Comparison of ENCODE assay signal across 1 cellular context in the genomic region with DNA sequence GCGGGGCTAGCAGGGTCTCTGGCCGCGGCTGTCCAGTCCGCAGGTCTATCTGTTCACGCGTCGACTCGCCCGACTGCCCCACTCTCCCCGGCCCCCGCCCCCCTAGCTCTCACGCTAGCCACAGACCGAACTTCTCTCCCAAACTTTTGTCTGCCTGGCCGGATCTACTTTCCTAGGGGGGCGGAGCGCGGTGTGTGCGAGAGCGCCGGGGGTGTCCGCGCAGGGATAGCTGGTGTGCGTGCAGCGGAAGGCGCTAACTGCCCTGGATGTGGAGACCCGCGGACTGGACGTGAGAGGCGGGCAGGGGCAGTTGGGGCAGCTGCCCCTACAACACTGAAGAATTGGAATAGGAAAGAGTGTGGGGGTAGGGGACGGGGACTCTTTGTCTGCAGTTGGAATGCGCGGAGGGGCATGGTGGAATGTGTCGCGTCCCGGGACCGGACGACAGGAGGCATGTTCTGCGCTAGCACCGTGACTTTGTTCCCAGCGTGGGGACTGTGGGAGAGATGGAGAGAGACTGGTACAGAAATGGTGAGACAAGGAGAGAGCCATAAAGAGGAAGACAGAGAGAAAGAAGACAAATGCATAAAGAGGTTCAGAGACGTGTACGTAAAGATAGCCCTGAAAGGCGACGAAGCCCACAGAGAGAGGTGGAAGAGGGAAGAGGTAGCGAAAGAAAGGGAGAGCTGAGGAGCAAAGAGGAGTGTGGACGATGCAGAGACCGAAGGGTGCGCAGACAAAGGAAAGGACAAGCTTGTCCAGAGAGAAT.
TF ChIP-seq lines count a peak whose summit lies in the region.

A gene (minus strand): TSS at position 75 of the 769 bp plus-strand sequence. CDS start 285 bp downstream, outside the sequence.

TF ChIP-seq in HepG2, 621 proteins besides CTCF, POLR2A, EP300 and RAD21 (continued from another document and continues in another):
- no peak; the same call in 1 of the 2 replicates for TF ChIP-seq ATRX (CRISPR knock-in tag; IDR thresholded peaks at IDR 0.05; ENCODE audit: borderline replicate concordance)
- TF ChIP-seq MYNN (CRISPR knock-in tag; IDR thresholded peaks at IDR 0.05; ENCODE audit: low read depth), result peak; percentile 70
- TF ChIP-seq PHF8 (CRISPR knock-in tag; IDR thresholded peaks at IDR 0.05), result peak; percentile 89
- TF ChIP-seq, protein P1, sequence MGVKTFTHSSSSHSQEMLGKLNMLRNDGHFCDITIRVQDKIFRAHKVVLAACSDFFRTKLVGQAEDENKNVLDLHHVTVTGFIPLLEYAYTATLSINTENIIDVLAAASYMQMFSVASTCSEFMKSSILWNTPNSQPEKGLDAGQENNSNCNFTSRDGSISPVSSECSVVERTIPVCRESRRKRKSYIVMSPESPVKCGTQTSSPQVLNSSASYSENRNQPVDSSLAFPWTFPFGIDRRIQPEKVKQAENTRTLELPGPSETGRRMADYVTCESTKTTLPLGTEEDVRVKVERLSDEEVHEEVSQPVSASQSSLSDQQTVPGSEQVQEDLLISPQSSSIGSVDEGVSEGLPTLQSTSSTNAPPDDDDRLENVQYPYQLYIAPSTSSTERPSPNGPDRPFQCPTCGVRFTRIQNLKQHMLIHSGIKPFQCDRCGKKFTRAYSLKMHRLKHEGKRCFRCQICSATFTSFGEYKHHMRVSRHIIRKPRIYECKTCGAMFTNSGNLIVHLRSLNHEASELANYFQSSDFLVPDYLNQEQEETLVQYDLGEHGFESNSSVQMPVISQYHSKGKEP (CRISPR knock-in tag; IDR thresholded peaks at IDR 0.05), result no peak; the same call in 1 of the 2 replicates
- no peak for TF ChIP-seq TEAD2 (CRISPR knock-in tag; IDR thresholded peaks at IDR 0.05)
- no peak for TF ChIP-seq RFX1 (IDR thresholded peaks at IDR 0.05)
- TF ChIP-seq, protein P2, sequence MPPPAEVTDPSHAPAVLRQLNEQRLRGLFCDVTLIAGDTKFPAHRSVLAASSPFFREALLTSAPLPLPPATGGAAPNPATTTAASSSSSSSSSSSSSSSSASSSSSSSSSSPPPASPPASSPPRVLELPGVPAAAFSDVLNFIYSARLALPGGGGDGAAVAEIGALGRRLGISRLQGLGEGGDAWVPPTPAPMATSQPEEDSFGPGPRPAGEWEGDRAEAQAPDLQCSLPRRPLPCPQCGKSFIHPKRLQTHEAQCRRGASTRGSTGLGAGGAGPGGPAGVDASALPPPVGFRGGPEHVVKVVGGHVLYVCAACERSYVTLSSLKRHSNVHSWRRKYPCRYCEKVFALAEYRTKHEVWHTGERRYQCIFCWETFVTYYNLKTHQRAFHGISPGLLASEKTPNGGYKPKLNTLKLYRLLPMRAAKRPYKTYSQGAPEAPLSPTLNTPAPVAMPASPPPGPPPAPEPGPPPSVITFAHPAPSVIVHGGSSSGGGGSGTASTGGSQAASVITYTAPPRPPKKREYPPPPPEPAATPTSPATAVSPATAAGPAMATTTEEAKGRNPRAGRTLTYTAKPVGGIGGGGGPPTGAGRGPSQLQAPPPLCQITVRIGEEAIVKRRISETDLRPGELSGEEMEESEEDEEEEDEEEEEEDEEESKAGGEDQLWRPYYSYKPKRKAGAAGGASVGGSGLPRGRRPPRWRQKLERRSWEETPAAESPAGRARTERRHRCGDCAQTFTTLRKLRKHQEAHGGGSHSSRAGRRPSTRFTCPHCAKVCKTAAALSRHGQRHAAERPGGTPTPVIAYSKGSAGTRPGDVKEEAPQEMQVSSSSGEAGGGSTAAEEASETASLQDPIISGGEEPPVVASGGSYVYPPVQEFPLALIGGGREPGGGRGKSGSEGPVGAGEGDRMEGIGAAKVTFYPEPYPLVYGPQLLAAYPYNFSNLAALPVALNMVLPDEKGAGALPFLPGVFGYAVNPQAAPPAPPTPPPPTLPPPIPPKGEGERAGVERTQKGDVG (CRISPR knock-in tag; IDR thresholded peaks at IDR 0.05; ENCODE audit: borderline replicate concordance), result peak; percentile 99
- no peak for TF ChIP-seq ZNF790 (CRISPR knock-in tag; IDR thresholded peaks at IDR 0.05; ENCODE audit: borderline replicate concordance)
- TF ChIP-seq, protein P3, sequence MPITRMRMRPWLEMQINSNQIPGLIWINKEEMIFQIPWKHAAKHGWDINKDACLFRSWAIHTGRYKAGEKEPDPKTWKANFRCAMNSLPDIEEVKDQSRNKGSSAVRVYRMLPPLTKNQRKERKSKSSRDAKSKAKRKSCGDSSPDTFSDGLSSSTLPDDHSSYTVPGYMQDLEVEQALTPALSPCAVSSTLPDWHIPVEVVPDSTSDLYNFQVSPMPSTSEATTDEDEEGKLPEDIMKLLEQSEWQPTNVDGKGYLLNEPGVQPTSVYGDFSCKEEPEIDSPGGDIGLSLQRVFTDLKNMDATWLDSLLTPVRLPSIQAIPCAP (CRISPR knock-in tag; IDR thresholded peaks at IDR 0.05; ENCODE audit: low read depth), result no peak
- TF ChIP-seq, protein P4, sequence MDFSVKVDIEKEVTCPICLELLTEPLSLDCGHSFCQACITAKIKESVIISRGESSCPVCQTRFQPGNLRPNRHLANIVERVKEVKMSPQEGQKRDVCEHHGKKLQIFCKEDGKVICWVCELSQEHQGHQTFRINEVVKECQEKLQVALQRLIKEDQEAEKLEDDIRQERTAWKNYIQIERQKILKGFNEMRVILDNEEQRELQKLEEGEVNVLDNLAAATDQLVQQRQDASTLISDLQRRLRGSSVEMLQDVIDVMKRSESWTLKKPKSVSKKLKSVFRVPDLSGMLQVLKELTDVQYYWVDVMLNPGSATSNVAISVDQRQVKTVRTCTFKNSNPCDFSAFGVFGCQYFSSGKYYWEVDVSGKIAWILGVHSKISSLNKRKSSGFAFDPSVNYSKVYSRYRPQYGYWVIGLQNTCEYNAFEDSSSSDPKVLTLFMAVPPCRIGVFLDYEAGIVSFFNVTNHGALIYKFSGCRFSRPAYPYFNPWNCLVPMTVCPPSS (IDR thresholded peaks at IDR 0.05), result no peak
- no peak for TF ChIP-seq ZNF564 (CRISPR knock-in tag; IDR thresholded peaks at IDR 0.05)
- peak; percentile 75 for TF ChIP-seq ELF1 (CRISPR knock-in tag; IDR thresholded peaks at IDR 0.05)
- no peak for TF ChIP-seq ZNF703 (CRISPR knock-in tag; IDR thresholded peaks at IDR 0.05; ENCODE audit: borderline replicate concordance)
- TF ChIP-seq TBX2 (CRISPR knock-in tag; IDR thresholded peaks at IDR 0.05; ENCODE audit: borderline replicate concordance), result peak; percentile 97
- no peak for TF ChIP-seq TOPORS (CRISPR knock-in tag; IDR thresholded peaks at IDR 0.05)
- TF ChIP-seq ZBTB8A (CRISPR knock-in tag; IDR thresholded peaks at IDR 0.05; ENCODE audit: borderline replicate concordance, low read depth), result peak; percentile 93; the same call in 1 of the 2 replicates
- peak; percentile 68 for TF ChIP-seq EED (CRISPR knock-in tag; IDR thresholded peaks at IDR 0.05)
- TF ChIP-seq, protein P5, sequence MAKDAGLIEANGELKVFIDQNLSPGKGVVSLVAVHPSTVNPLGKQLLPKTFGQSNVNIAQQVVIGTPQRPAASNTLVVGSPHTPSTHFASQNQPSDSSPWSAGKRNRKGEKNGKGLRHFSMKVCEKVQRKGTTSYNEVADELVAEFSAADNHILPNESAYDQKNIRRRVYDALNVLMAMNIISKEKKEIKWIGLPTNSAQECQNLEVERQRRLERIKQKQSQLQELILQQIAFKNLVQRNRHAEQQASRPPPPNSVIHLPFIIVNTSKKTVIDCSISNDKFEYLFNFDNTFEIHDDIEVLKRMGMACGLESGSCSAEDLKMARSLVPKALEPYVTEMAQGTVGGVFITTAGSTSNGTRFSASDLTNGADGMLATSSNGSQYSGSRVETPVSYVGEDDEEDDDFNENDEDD (CRISPR knock-in tag; IDR thresholded peaks at IDR 0.05; ENCODE audit: borderline replicate concordance), result peak; percentile 91
- TF ChIP-seq ZNF44 (CRISPR knock-in tag; IDR thresholded peaks at IDR 0.05), result peak; percentile 88; the same call in 1 of the 2 replicates
- no peak for TF ChIP-seq ZMAT3 (CRISPR knock-in tag; conservative IDR thresholded peaks at IDR 0.05)
- peak; percentile 87 for TF ChIP-seq CREB1 (IDR thresholded peaks at IDR 0.05)
- TF ChIP-seq CREB1 (CRISPR knock-in tag; IDR thresholded peaks at IDR 0.05), result no peak
- 0 out of 2 replicates have a peak, but pooled peaks have one; percentile 37 for TF ChIP-seq HCFC1 (IDR thresholded peaks at IDR 0.05; ENCODE audit: low read depth, low read length)
- peak; percentile 30; the same call in 1 of the 2 replicates for TF ChIP-seq NFE2L1 (CRISPR knock-in tag; IDR thresholded peaks at IDR 0.05; ENCODE audit: borderline replicate concordance)
- TF ChIP-seq HNRNPLL (IDR thresholded peaks at IDR 0.05; ENCODE audit: low read depth, low read length, poor library complexity, severe bottlenecking), result peak; percentile 96
- TF ChIP-seq ZBTB7A (CRISPR knock-in tag; IDR thresholded peaks at IDR 0.05), result no peak
- TF ChIP-seq TCF12 (IDR thresholded peaks at IDR 0.05), result no peak
- TF ChIP-seq TCF12 (CRISPR knock-in tag; IDR thresholded peaks at IDR 0.05), result no peak
- TF ChIP-seq ZBTB7B (CRISPR knock-in tag; IDR thresholded peaks at IDR 0.05), result peak; percentile 99
- TF ChIP-seq ATF7-NPFF (CRISPR knock-in tag; IDR thresholded peaks at IDR 0.05; ENCODE audit: low read depth), result peak; percentile 91
- no peak for TF ChIP-seq SRSF9 (IDR thresholded peaks at IDR 0.05; ENCODE audit: borderline replicate concordance, insufficient read depth, low read depth, low read length, poor library complexity, severe bottlenecking)
- TF ChIP-seq PPARG (CRISPR knock-in tag; conservative IDR thresholded peaks at IDR 0.05), result 0 out of 2 replicates have a peak, but pooled peaks have one; percentile 57
- no peak; the same call in 1 of the 2 replicates for TF ChIP-seq SMC3 (IDR thresholded peaks at IDR 0.05; ENCODE audit: low read length)
- TF ChIP-seq SALL1 (CRISPR knock-in tag; IDR thresholded peaks at IDR 0.05), result no peak
- TF ChIP-seq KMT2B (CRISPR knock-in tag; IDR thresholded peaks at IDR 0.05), result peak; percentile 92
- peak; percentile 90 for TF ChIP-seq ZNF768 (CRISPR knock-in tag; IDR thresholded peaks at IDR 0.05)
- TF ChIP-seq HDAC1 (CRISPR knock-in tag; IDR thresholded peaks at IDR 0.05), result no peak
- TF ChIP-seq ZNF10 (CRISPR knock-in tag; IDR thresholded peaks at IDR 0.05; ENCODE audit: borderline replicate concordance, low read depth), result 0 out of 2 replicates have a peak, but pooled peaks have one; percentile 78
- TF ChIP-seq ZSCAN29 (CRISPR knock-in tag; conservative IDR thresholded peaks at IDR 0.05), result peak; percentile 80; the same call in 1 of the 2 replicates
- peak; percentile 89 for TF ChIP-seq ARHGAP35 (CRISPR knock-in tag; IDR thresholded peaks at IDR 0.05; ENCODE audit: borderline replicate concordance)
- no peak for TF ChIP-seq ZNF329 (CRISPR knock-in tag; IDR thresholded peaks at IDR 0.05; ENCODE audit: low read depth)
- TF ChIP-seq FOXO1 (CRISPR knock-in tag; IDR thresholded peaks at IDR 0.05), result peak; percentile 84
- TF ChIP-seq ARNT2 (CRISPR knock-in tag; IDR thresholded peaks at IDR 0.05; ENCODE audit: low read depth), result peak; percentile 95
- TF ChIP-seq, protein P6, sequence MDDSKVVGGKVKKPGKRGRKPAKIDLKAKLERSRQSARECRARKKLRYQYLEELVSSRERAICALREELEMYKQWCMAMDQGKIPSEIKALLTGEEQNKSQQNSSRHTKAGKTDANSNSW (CRISPR knock-in tag; IDR thresholded peaks at IDR 0.05; ENCODE audit: borderline replicate concordance), result peak; percentile 88; the same call in 1 of the 2 replicates
- TF ChIP-seq, protein P7, sequence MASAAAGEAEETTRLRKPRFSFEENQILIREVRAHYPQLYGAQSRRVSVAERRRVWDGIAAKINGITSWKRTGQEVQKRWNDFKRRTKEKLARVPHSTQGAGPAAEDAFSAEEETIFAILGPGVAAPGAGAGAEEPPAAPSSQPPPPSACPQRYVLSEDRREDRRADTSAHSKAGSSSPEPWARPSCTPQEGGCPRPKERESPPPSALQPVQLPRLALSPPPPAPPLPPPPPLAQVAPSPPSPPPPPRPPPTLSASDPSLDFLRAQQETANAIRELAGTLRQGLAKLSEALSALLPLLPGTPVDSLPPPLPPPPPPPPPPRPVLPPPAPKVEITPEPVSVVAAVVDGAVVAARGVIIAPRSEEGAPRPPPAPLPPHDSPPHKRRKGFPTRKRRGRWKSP (CRISPR knock-in tag; IDR thresholded peaks at IDR 0.05), result no peak
- peak; percentile 81 for TF ChIP-seq ZNF12 (CRISPR knock-in tag; IDR thresholded peaks at IDR 0.05)
- TF ChIP-seq CEBPG (CRISPR knock-in tag; IDR thresholded peaks at IDR 0.05), result peak; percentile 58
- TF ChIP-seq ZNF773 (CRISPR knock-in tag; IDR thresholded peaks at IDR 0.05; ENCODE audit: borderline replicate concordance), result no peak
- peak; percentile 92 for TF ChIP-seq YEATS2 (CRISPR knock-in tag; IDR thresholded peaks at IDR 0.05; ENCODE audit: borderline replicate concordance)
- TF ChIP-seq ZNF460 (CRISPR knock-in tag; IDR thresholded peaks at IDR 0.05; ENCODE audit: borderline replicate concordance), result no peak
- TF ChIP-seq, protein P8, sequence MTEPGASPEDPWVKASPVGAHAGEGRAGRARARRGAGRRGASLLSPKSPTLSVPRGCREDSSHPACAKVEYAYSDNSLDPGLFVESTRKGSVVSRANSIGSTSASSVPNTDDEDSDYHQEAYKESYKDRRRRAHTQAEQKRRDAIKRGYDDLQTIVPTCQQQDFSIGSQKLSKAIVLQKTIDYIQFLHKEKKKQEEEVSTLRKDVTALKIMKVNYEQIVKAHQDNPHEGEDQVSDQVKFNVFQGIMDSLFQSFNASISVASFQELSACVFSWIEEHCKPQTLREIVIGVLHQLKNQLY (CRISPR knock-in tag; IDR thresholded peaks at IDR 0.05), result peak; percentile 81
- TF ChIP-seq MAF1 (CRISPR knock-in tag; IDR thresholded peaks at IDR 0.05; ENCODE audit: borderline replicate concordance), result no peak
- no peak for TF ChIP-seq ZNF121 (CRISPR knock-in tag; IDR thresholded peaks at IDR 0.05)
- TF ChIP-seq ZNF557 (CRISPR knock-in tag; IDR thresholded peaks at IDR 0.05), result no peak
- TF ChIP-seq, protein P9, sequence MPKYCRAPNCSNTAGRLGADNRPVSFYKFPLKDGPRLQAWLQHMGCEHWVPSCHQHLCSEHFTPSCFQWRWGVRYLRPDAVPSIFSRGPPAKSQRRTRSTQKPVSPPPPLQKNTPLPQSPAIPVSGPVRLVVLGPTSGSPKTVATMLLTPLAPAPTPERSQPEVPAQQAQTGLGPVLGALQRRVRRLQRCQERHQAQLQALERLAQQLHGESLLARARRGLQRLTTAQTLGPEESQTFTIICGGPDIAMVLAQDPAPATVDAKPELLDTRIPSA (CRISPR knock-in tag; IDR thresholded peaks at IDR 0.05; ENCODE audit: borderline replicate concordance), result no peak
- TF ChIP-seq RORA (CRISPR knock-in tag; IDR thresholded peaks at IDR 0.05), result no peak
- TF ChIP-seq, protein P10, sequence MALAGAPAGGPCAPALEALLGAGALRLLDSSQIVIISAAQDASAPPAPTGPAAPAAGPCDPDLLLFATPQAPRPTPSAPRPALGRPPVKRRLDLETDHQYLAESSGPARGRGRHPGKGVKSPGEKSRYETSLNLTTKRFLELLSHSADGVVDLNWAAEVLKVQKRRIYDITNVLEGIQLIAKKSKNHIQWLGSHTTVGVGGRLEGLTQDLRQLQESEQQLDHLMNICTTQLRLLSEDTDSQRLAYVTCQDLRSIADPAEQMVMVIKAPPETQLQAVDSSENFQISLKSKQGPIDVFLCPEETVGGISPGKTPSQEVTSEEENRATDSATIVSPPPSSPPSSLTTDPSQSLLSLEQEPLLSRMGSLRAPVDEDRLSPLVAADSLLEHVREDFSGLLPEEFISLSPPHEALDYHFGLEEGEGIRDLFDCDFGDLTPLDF (CRISPR knock-in tag; IDR thresholded peaks at IDR 0.05), result no peak
- no peak for TF ChIP-seq SRY (CRISPR knock-in tag; IDR thresholded peaks at IDR 0.05)
- TF ChIP-seq ZNF354B (CRISPR knock-in tag; IDR thresholded peaks at IDR 0.05), result no peak
- TF ChIP-seq ESRRA (CRISPR knock-in tag; IDR thresholded peaks at IDR 0.05; ENCODE audit: low read depth), result no peak; the same call in 1 of the 2 replicates
- TF ChIP-seq RBFOX2 (IDR thresholded peaks at IDR 0.05; ENCODE audit: low read depth, low read length), result no peak
